In genomic region chr16:88856828-88857727, GRCh38 we compare ENCODE assay signal across 8 cellular contexts. TPM values are rescaled to one million over a fixed set of nuclear protein-coding genes. Genes with fewer than 3 reads are reported as not detected.
DNase-seq lines count a peak whose midpoint lies in the region; ATAC-seq and TF ChIP-seq lines count a peak whose summit lies in the region.

GALNS (minus strand) TSS chr16:88856947; CDS start chr16:88856877, 70 bp downstream.
TRAPPC2L (plus strand) TSS chr16:88857127; CDS start chr16:88857151, 24 bp downstream.

- H3K4me3 ChIP-seq in left ventricle myocardium inferior (peak within 1 kb of the TSS; percentile 98), prostate gland (peak within 1 kb of the TSS; percentile 82 to 93)

- ATAC-seq in HG02885 (IDR thresholded peaks at IDR 0.05; ENCODE audit: poor library complexity, unreplicated experiment) (peak; percentile 87), T-helper 17 cell (peak; percentile 91)

- H3K36me3 ChIP-seq in left ventricle myocardium inferior (peaks cover 28% of the 10 kb centered on the region), prostate gland (peaks cover 0 to 20% of the 10 kb centered on the region in 2 donors)

- H3K27me3 ChIP-seq in left ventricle myocardium inferior (ENCODE audit: low read depth) (no peaks in the 10 kb centered on the region), prostate gland (replicated peaks; ENCODE audit: insufficient read depth) (no peaks in the 10 kb centered on the region)

- H3K4me3 Mint-ChIP-seq in T-helper 17 cell, result peak within 1 kb of the TSS; percentile 100

- H3K36me3 Mint-ChIP-seq in T-helper 17 cell (ENCODE audit: low read depth), result peaks cover 7% of the 10 kb centered on the region

- peaks cover 32% of the 10 kb centered on the region for H3K4me1 ChIP-seq in left ventricle myocardium inferior
- peaks cover 3% of the 10 kb centered on the region for H3K4me1 ChIP-seq in prostate gland (replicated peaks)

- H3K4me1 Mint-ChIP-seq in T-helper 17 cell, result peaks cover 23% of the 10 kb centered on the region

- peak; percentile 90 for TF ChIP-seq POLR2A in GM15510 (IDR thresholded peaks at IDR 0.05; ENCODE audit: borderline replicate concordance, extremely low read depth, insufficient read length)
- TF ChIP-seq POLR2A in prostate gland (IDR thresholded peaks at IDR 0.05), result peak; percentile 80

- intact Hi-C loops in left ventricle myocardium inferior (cut with micrococcal nuclease), result no loop called here
- intact Hi-C loops in prostate gland (cut with DNase I), result loop anchor here (2.0 to 5.0 kb wide), 2 partner anchors 44 to 360 kb away; partner anchors contain the start of gene ZNF778

- H3K27me3 Mint-ChIP-seq in T-helper 17 cell, result no peaks in the 10 kb centered on the region

- H3K27ac ChIP-seq in left ventricle myocardium inferior (replicated peaks), result peak within 1 kb of the TSS; percentile 92
- H3K27ac ChIP-seq in prostate gland, result peak within 1 kb of the TSS; percentile 78 to 79

- no peaks in the 10 kb centered on the region for H3K9me3 ChIP-seq in T-helper 17 cell (ENCODE audit: control insufficient read depth, low read length, poor library complexity, severe bottlenecking)
- H3K9me3 ChIP-seq in left ventricle myocardium inferior (replicated peaks), result no peaks in the 10 kb centered on the region
- no peaks in the 10 kb centered on the region for H3K9me3 ChIP-seq in prostate gland

- WGBS in prostate gland, result under 1% methylated on average over 72 of the region's 87 CpGs

- peak within 1 kb of the TSS; percentile 98 for H3K27ac Mint-ChIP-seq in T-helper 17 cell

- TF ChIP-seq CTCF in left ventricle myocardium inferior (IDR thresholded peaks at IDR 0.05; ENCODE audit: borderline replicate concordance) (no peak), prostate gland (IDR thresholded peaks at IDR 0.05) (no peak)

- DNase-seq in NCI-H187 (lab: John Stamatoyannopoulos, UW), result peak; percentile 82 to 85
- DNase-seq in T-helper 17 cell, result peak; percentile 97 to 100 (median 99)
- DNase-seq in amygdala (lab: John Stamatoyannopoulos, UW), result peak; percentile 57 to 100 (median 96)
- peak; percentile 99 for DNase-seq in left ventricle myocardium inferior
- peak; percentile 98 for DNase-seq in prostate gland (ENCODE audit: low spot score)
- peak; percentile 99 for DNase-seq in ureter (ENCODE audit: low spot score)

RNA-seq across cellular contexts. Expression of gene GALNS, which starts in this region (rescaled TPM):
- total RNA-seq in T-helper 17 cell (10 to 100 TPM; 37.2 to 38.6 TPM), left ventricle myocardium inferior (15.5 TPM), prostate gland (10 to 100 TPM; 20.4 to 75.1 TPM), ureter (44.4 TPM)

RNA-seq across cellular contexts. Expression of gene TRAPPC2L, which starts in this region (rescaled TPM):
- 10 to 100 TPM; 33.5 to 43.0 TPM for total RNA-seq in T-helper 17 cell
- 52.7 TPM for total RNA-seq in left ventricle myocardium inferior
- total RNA-seq in prostate gland, result 10 to 100 TPM; 23.7 to 38.9 TPM
- total RNA-seq in ureter, result 55.3 TPM

Comparison
In these comparisons a context has a peak if more than half of its experiments do, and no peak if none do; other contexts are left out.
1. Peak in every context shown above with its lines: DNase-seq, ATAC-seq, H3K4me3 ChIP-seq and H3K27ac ChIP-seq.